Comparison of ENCODE assay signal across 8 cellular contexts in the genomic region with DNA sequence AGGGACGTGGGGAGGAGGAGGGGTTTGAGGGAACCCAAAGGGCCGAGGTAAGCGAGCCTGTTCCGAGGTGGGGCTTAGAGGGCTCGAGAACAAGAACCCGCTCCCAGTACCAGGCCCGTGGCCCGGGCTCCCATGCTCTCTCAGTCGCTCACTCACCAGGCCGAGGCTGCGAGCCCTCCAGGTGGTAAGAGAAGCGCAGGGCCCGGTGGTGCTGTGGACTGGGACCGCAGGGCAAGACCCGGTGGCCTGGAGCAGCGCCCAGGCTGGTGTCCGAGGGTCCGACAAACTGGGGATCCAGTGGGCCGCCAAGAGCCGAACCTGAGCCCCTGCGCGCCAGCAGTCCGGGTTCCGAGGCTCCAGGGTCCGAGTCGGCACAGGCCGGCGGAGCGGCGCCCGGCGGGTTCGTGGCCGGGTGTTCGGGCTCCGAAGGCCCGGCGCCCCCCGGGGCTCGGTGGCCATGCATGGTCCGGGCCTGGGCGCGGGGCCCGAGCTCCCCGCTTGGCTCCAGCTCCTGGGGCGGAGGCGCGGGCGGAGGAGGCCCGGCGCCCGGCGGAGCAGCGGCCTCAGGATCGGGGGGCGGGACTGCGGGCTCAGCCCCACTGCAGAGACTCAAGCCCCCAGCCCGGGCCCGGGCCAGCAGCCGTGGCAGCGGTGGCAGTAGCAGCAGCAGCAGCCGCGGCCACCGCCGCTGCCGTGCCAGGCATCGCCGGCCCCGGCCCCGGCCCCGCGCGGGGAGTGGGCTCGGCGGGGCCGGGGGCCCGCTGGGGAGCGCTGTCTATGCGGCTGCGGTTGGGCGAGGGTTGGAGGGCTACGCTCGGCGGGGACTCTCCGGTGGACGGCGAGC. TPM values are rescaled to one million over a fixed set of nuclear protein-coding genes. Genes with fewer than 3 reads are reported as not detected.
A peak's percentile ranks its signal among the peaks of the same experiment; 100 is the strongest.
DNase-seq lines count a peak whose midpoint lies in the region; ATAC-seq and TF ChIP-seq lines count a peak whose summit lies in the region.

No MANE protein-coding gene starts in this region.

- peaks cover 59% of the 10 kb centered on the region for H3K27me3 Mint-ChIP-seq in MCF 10A (ENCODE audit: insufficient read depth, unreplicated experiment)

- no peak for ATAC-seq in HG02884 (IDR thresholded peaks at IDR 0.05; ENCODE audit: unreplicated experiment)

- H3K4me1 Mint-ChIP-seq in MCF 10A (ENCODE audit: insufficient read depth, unreplicated experiment), result no peaks in the 10 kb centered on the region

- H3K27ac ChIP-seq in HL-60 (replicated peaks) (no peak overlapping the region), stomach smooth muscle (ENCODE audit: low read length) (peak overlapping the region; percentile 60)

- TF ChIP-seq CTCF in AG10803 (conservative IDR thresholded peaks at IDR 0.05; ENCODE audit: low read length) (no peak), HL-60 (IDR thresholded peaks at IDR 0.05; ENCODE audit: insufficient read depth, low read length) (no peak), MCF 10A (IDR thresholded peaks at IDR 0.05; ENCODE audit: unreplicated experiment) (no peak), GM10248 (IDR thresholded peaks at IDR 0.05; ENCODE audit: control extremely low read depth, extremely low read depth, low read depth, missing control alignments) (no peak)

- CTCF ChIA-PET in MCF 10A (lab: Yijun Ruan, JAX), result no interaction called here
- CTCF ChIA-PET in GM10248 (lab: Yijun Ruan, JAX), result no interaction called here

- DNase-seq in AG10803 (ENCODE audit: low read depth) (peak; percentile 28), HL-60 (ENCODE audit: low read depth in 1 of 2, low spot score in 1 of 2) (no peak), MCF 10A (ENCODE audit: unreplicated experiment) (peak; percentile 33), kidney tubule cell (ENCODE audit: low spot score) (peak; percentile 24), GM10248 (ENCODE audit: extremely low spot score) (no peak), OCI-M1 (lab: John Stamatoyannopoulos, UW) (no peak)

- no peaks in the 10 kb centered on the region for H3K9me3 ChIP-seq in stomach smooth muscle (ENCODE audit: control insufficient read depth in 2 of 2, low read length in 2 of 2)

- H3K27me3 ChIP-seq in HL-60 (ENCODE audit: insufficient read depth, poor library complexity, severe bottlenecking) (no peaks in the 10 kb centered on the region), stomach smooth muscle (ENCODE audit: control insufficient read depth in 1 of 2, insufficient read depth in 2 of 2, low read length in 2 of 2) (peaks cover 0 to 2% of the 10 kb centered on the region in 2 donors)

- peak overlapping the region; percentile 69 for H3K9ac ChIP-seq in stomach smooth muscle (ENCODE audit: low read length in 2 of 2)

- no TSS peak for BruUV-seq in MCF 10A (replicated peaks; lab: Mats Ljungman, UMichigan)

- no peaks in the 10 kb centered on the region for H3K36me3 Mint-ChIP-seq in MCF 10A (ENCODE audit: insufficient read depth, unreplicated experiment)

- POLR2A ChIA-PET in MCF 10A (lab: Yijun Ruan, JAX) (interaction anchor here (0.7 to 2.2 kb wide), 3 partner anchors 34 to 55 kb away, joined by 3 to 8 read pairs (median 6); a partner anchor contains a TSS), GM10248 (lab: Yijun Ruan, JAX) (no interaction called here)

- no peaks in the 10 kb centered on the region for H3K36me3 ChIP-seq in stomach smooth muscle (ENCODE audit: control insufficient read depth in 2 of 2, insufficient read depth in 2 of 2, low read length in 2 of 2)

- H3K9me3 Mint-ChIP-seq in MCF 10A (ENCODE audit: unreplicated experiment), result no peaks in the 10 kb centered on the region

- peak overlapping the region; percentile 74 for H3K4me3 Mint-ChIP-seq in MCF 10A (ENCODE audit: unreplicated experiment)

- peaks cover 8% of the 10 kb centered on the region for H3K4me1 ChIP-seq in stomach smooth muscle (ENCODE audit: control insufficient read depth, insufficient read depth, low read length)

- H3K4me3 ChIP-seq in AG10803 (ENCODE audit: low read length) (peak overlapping the region; percentile 69), HL-60 (replicated peaks; ENCODE audit: insufficient read depth, low read length) (peak overlapping the region; percentile 29), stomach smooth muscle (ENCODE audit: low read length in 2 of 2) (peak overlapping the region; percentile 63 to 75)

- H3K27ac Mint-ChIP-seq in MCF 10A (ENCODE audit: low read depth, unreplicated experiment), result peak overlapping the region; percentile 24

- intact Hi-C loops in MCF 10A (cut with micrococcal nuclease), result no loop called here

RNA-seq across cellular contexts. Expression of a gene that starts 0.8 kb away (rescaled TPM):
- 13.9 and 15.6 TPM in 2 replicates for total RNA-seq in MCF 10A (2022)

RNA-seq across cellular contexts. Expression of a gene that starts 34.8 kb away (rescaled TPM):
- total RNA-seq in MCF 10A (2022), result 37.6 and 46.2 TPM in 2 replicates

RNA-seq across cellular contexts. Expression of a gene that starts 55.0 kb away (rescaled TPM):
- total RNA-seq in MCF 10A (2022), result 30.3 and 33.3 TPM in 2 replicates

Comparison
In these comparisons a context has a peak if more than half of its experiments do, and no peak if none do; other contexts are left out.
1. DNase-seq: peak in AG10803 (single experiment), MCF 10A (single experiment) and kidney tubule cell (single experiment); none in HL-60 (0 of 2), GM10248 (single experiment) and OCI-M1 (single experiment).
2. Peak in every context shown above with its lines, with median percentiles within 50 percentile points of each other: H3K4me3 ChIP-seq.